Comparison of ENCODE assay signal across 8 cellular contexts in genomic region chr9:23824241-23825142, GRCh38. TPM values are rescaled to one million over a fixed set of nuclear protein-coding genes. Genes with fewer than 3 reads are reported as not detected.
DNase-seq lines count a peak whose midpoint lies in the region; ATAC-seq and TF ChIP-seq lines count a peak whose summit lies in the region.

No MANE protein-coding gene starts in this region.

- CTCF ChIA-PET in CD8-positive, alpha-beta memory T cell (lab: Charles Lee), result no interaction called here

- no peaks in the 10 kb centered on the region for H3K36me3 Mint-ChIP-seq in activated naive CD8-positive, alpha-beta T cell treated with anti-CD3 and anti-CD28 coated beads, Interleukin-2, amount 10 ng/mL, durations not matched to agents 7 days and 5 days
- no peaks in the 10 kb centered on the region for H3K36me3 Mint-ChIP-seq in activated naive CD8-positive, alpha-beta T cell treated with anti-CD3 and anti-CD28 coated beads for 36 hours
- H3K36me3 Mint-ChIP-seq in CD8-positive, alpha-beta memory T cell, result peaks cover 0 to 4% (median 0%) of the 10 kb centered on the region in 3 donors

- no peak for TF ChIP-seq POLR2A in vagina (IDR thresholded peaks at IDR 0.05)

- POLR2A ChIA-PET in activated naive CD8-positive, alpha-beta T cell treated with anti-CD3 and anti-CD28 coated beads, Interleukin-2, amount 10 ng/mL, durations not matched to agents 7 days and 5 days (lab: Charles Lee), result no interaction called here
- POLR2A ChIA-PET in CD8-positive, alpha-beta memory T cell (lab: Charles Lee), result no interaction called here

- peak overlapping the region; percentile 47 for H3K4me3 ChIP-seq in mesodermal cell (ENCODE audit: extremely low read depth, insufficient read depth, low read length, poor library complexity, severe bottlenecking)
- H3K4me3 ChIP-seq in vagina, result peak overlapping the region; percentile 28 to 36
- H3K4me3 ChIP-seq in CD8-positive, alpha-beta memory T cell (ENCODE audit: low read length), result no peak overlapping the region

- 1 to 2% methylated on average over 20 of the region's 44 CpGs for WGBS in mesodermal cell (ENCODE audit: insufficient coverage in 2 of 2), 2 experiments

- H3K27me3 Mint-ChIP-seq in activated naive CD8-positive, alpha-beta T cell treated with anti-CD3 and anti-CD28 coated beads, Interleukin-2, amount 10 ng/mL, durations not matched to agents 7 days and 5 days, result peaks cover 35% of the 10 kb centered on the region
- peaks cover 40% of the 10 kb centered on the region for H3K27me3 Mint-ChIP-seq in activated naive CD8-positive, alpha-beta T cell treated with anti-CD3 and anti-CD28 coated beads for 36 hours
- H3K27me3 Mint-ChIP-seq in CD8-positive, alpha-beta memory T cell, result peaks cover 22 to 30% of the 10 kb centered on the region in 2 donors

- H3K27ac Mint-ChIP-seq in activated naive CD8-positive, alpha-beta T cell treated with anti-CD3 and anti-CD28 coated beads, Interleukin-2, amount 10 ng/mL, durations not matched to agents 7 days and 5 days, result no peak overlapping the region
- no peak overlapping the region for H3K27ac Mint-ChIP-seq in activated naive CD8-positive, alpha-beta T cell treated with anti-CD3 and anti-CD28 coated beads for 36 hours
- no peak overlapping the region for H3K27ac Mint-ChIP-seq in CD8-positive, alpha-beta memory T cell

- peaks cover 13% of the 10 kb centered on the region for H3K27me3 ChIP-seq in vagina
- no peaks in the 10 kb centered on the region for H3K27me3 ChIP-seq in CD8-positive, alpha-beta memory T cell (ENCODE audit: insufficient read depth, low read length, poor library complexity, severe bottlenecking)

- H3K9me3 ChIP-seq in mesodermal cell (ENCODE audit: control insufficient read depth, low read length), result no peaks in the 10 kb centered on the region
- no peaks in the 10 kb centered on the region for H3K9me3 ChIP-seq in vagina
- H3K9me3 ChIP-seq in CD8-positive, alpha-beta memory T cell (ENCODE audit: low read length), result no peaks in the 10 kb centered on the region

- no peaks in the 10 kb centered on the region for H3K9me3 Mint-ChIP-seq in activated naive CD8-positive, alpha-beta T cell treated with anti-CD3 and anti-CD28 coated beads, Interleukin-2, amount 10 ng/mL, durations not matched to agents 7 days and 5 days
- peaks cover 15% of the 10 kb centered on the region for H3K9me3 Mint-ChIP-seq in activated naive CD8-positive, alpha-beta T cell treated with anti-CD3 and anti-CD28 coated beads for 36 hours
- H3K9me3 Mint-ChIP-seq in CD8-positive, alpha-beta memory T cell, result peaks cover 9 to 19% (median 15%) of the 10 kb centered on the region in 5 donors

- no peak for ATAC-seq in activated naive CD8-positive, alpha-beta T cell treated with anti-CD3 and anti-CD28 coated beads, Interleukin-2, amount 10 ng/mL, durations not matched to agents 7 days and 5 days (ENCODE audit: low read depth)
- ATAC-seq in GM21381 (IDR thresholded peaks at IDR 0.05; ENCODE audit: unreplicated experiment), result no peak

- H3K27ac ChIP-seq in mesodermal cell (ENCODE audit: low read depth, low read length, severe bottlenecking) (no peak overlapping the region), vagina (no peak overlapping the region)
- H3K27ac ChIP-seq in CD8-positive, alpha-beta memory T cell (ENCODE audit: low read depth, low read length), result no peak overlapping the region

- H3K4me1 Mint-ChIP-seq in activated naive CD8-positive, alpha-beta T cell treated with anti-CD3 and anti-CD28 coated beads, Interleukin-2, amount 10 ng/mL, durations not matched to agents 7 days and 5 days, result no peaks in the 10 kb centered on the region
- no peaks in the 10 kb centered on the region for H3K4me1 Mint-ChIP-seq in activated naive CD8-positive, alpha-beta T cell treated with anti-CD3 and anti-CD28 coated beads for 36 hours
- H3K4me1 Mint-ChIP-seq in CD8-positive, alpha-beta memory T cell, result no peaks in the 10 kb centered on the region

- no peak for TF ChIP-seq CTCF in vagina (IDR thresholded peaks at IDR 0.05)

- intact Hi-C loops in vagina (cut with DNase I), result loop anchor here (5.0 kb wide), 1 partner anchor 507 kb away; no protein-coding TSS in a partner anchor

- H3K36me3 ChIP-seq in mesodermal cell (ENCODE audit: control insufficient read depth, insufficient read depth, low read length) (no peaks in the 10 kb centered on the region), vagina (no peaks in the 10 kb centered on the region)
- H3K36me3 ChIP-seq in CD8-positive, alpha-beta memory T cell (ENCODE audit: insufficient read depth, low read length), result no peaks in the 10 kb centered on the region

- H3K4me1 ChIP-seq in mesodermal cell (ENCODE audit: control insufficient read depth, insufficient read depth, low read length, poor library complexity, severe bottlenecking) (peaks cover 13% of the 10 kb centered on the region), vagina (peaks cover 30% of the 10 kb centered on the region)
- H3K4me1 ChIP-seq in CD8-positive, alpha-beta memory T cell (ENCODE audit: insufficient read depth, low read length), result no peaks in the 10 kb centered on the region

- DNase-seq in activated naive CD8-positive, alpha-beta T cell treated with anti-CD3 and anti-CD28 coated beads, Interleukin-2, amount 10 ng/mL, durations not matched to agents 7 days and 5 days, result peak; percentile 18
- DNase-seq in activated naive CD8-positive, alpha-beta T cell treated with anti-CD3 and anti-CD28 coated beads for 36 hours, result no peak
- DNase-seq in ecto neural progenitor cell (ENCODE audit: low spot score) (peak; percentile 73), vagina (ENCODE audit: extremely low spot score in 2 of 2) (no peak), GOT3 (lab: John Stamatoyannopoulos, UW) (no peak)
- DNase-seq in CD8-positive, alpha-beta memory T cell, result no peak

- no peak overlapping the region for H3K4me3 Mint-ChIP-seq in activated naive CD8-positive, alpha-beta T cell treated with anti-CD3 and anti-CD28 coated beads, Interleukin-2, amount 10 ng/mL, durations not matched to agents 7 days and 5 days
- H3K4me3 Mint-ChIP-seq in activated naive CD8-positive, alpha-beta T cell treated with anti-CD3 and anti-CD28 coated beads for 36 hours, result no peak overlapping the region
- H3K4me3 Mint-ChIP-seq in CD8-positive, alpha-beta memory T cell, result no peak overlapping the region

RNA-seq across cellular contexts. Expression of gene ELAVL2, which starts 1.5 kb away (rescaled TPM):
- not detected for total RNA-seq in activated naive CD8-positive, alpha-beta T cell treated with anti-CD3 and anti-CD28 coated beads, Interleukin-2, amount 10 ng/mL, durations not matched to agents 7 days and 5 days
- total RNA-seq in activated naive CD8-positive, alpha-beta T cell treated with anti-CD3 and anti-CD28 coated beads for 36 hours, result not detected
- 2.5 TPM for polyA plus RNA-seq in mesodermal cell (2013, experiment 1 of 2)
- 2.5 TPM for polyA plus RNA-seq in mesodermal cell (2013, experiment 2 of 2)
- 2.2 TPM for total RNA-seq in vagina
- not detected for total RNA-seq in CD8-positive, alpha-beta memory T cell
- not detected for polyA plus RNA-seq in CD8-positive, alpha-beta memory T cell

Comparison
In these comparisons a context has a peak if more than half of its experiments do, and no peak if none do; other contexts are left out.
1. DNase-seq: peak in activated naive CD8-positive, alpha-beta T cell treated with anti-CD3 and anti-CD28 coated beads, Interleukin-2, amount 10 ng/mL, durations not matched to agents 7 days and 5 days (single experiment) and ecto neural progenitor cell (single experiment); none in activated naive CD8-positive, alpha-beta T cell treated with anti-CD3 and anti-CD28 coated beads for 36 hours (single experiment), vagina (0 of 2), GOT3 (single experiment) and CD8-positive, alpha-beta memory T cell (0 of 5).